11 cellular contexts compared by ENCODE assay signal in the genomic region with DNA sequence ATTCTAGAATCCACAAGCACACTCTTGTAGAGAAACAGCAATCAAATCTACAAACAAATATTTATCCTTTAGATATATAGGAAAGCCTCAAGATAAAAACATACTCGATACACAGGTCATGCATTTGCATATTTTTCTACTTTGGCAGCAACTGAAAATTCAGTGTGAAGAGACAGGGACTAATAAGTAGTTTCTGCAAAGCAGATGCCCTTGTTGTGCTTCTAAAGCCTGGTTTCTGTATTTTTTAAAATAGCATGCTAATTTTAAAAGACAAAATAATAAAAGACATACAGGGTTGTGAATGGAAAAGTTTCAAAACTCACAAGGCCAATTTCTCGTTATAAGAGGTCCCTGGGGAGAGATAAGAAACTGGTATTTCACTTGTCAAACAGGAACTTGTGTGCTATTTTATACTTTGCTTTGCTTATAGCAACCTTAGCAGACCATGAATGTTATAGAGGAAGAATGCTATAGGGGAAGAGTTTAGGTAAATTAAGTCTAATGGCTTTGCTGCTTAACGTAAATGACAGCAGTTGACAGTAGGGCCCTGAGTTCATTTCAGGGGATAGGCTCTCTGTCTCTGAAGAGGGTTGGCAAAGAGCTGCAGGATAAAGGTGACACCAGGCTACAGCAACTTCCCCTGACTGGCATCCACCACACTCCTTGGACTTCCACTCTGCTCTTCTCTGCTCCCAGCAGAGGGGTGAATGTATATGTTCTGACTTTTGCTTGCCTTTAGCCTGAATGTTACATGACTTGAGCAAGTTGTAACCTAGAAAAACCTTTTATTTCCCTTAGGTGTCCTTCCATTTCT. TPM values are rescaled to one million over a fixed set of nuclear protein-coding genes. Genes with fewer than 3 reads are reported as not detected.
DNase-seq lines count a peak whose midpoint lies in the region; ATAC-seq and TF ChIP-seq lines count a peak whose summit lies in the region.
"Had no signal": no experiment of that assay in that cellular context is flagged by ENCODE, and none has a peak within 500 bp of the region (broad histone marks: within the 10 kb centered on the region; RNA-seq: fewer than 3 reads in every experiment).

No MANE protein-coding gene starts in this region.

- peaks cover 1% of the 10 kb centered on the region for H3K9me3 ChIP-seq in A673 (ENCODE audit: low read depth, low read length, poor library complexity, severe bottlenecking)
- H3K9me3 ChIP-seq in spleen: peaks cover 0 to 5% (median 0%) of the 10 kb centered on the region in 8 donors

- H3K27ac ChIP-seq in A673 (ENCODE audit: low read depth, low read length, poor library complexity, severe bottlenecking): no peak overlapping the region
- no peak overlapping the region for H3K27ac ChIP-seq in spleen
- H3K27ac ChIP-seq: dorsolateral prefrontal cortex had no signal

- no peak for TF ChIP-seq POLR2A in NB4 (IDR thresholded peaks at IDR 0.05; ENCODE audit: extremely low read depth, insufficient read length)
- TF ChIP-seq POLR2A in spleen (IDR thresholded peaks at IDR 0.05): no peak

- CTCF ChIA-PET in A673 (lab: Charles Lee): no interaction called here

- no peak for TF ChIP-seq CTCF in A673 (conservative IDR thresholded peaks at IDR 0.05; ENCODE audit: low read depth, low read length)
- no peak for TF ChIP-seq CTCF in NB4 (IDR thresholded peaks at IDR 0.05; ENCODE audit: low read depth, low read length)
- no peak for TF ChIP-seq CTCF in spleen (IDR thresholded peaks at IDR 0.05 in 8 of 11, conservative IDR thresholded peaks at IDR 0.05 in 3 of 11)

- peaks cover 22% of the 10 kb centered on the region for H3K27me3 ChIP-seq in A673 (replicated peaks; ENCODE audit: insufficient read depth, low read depth, low read length, poor library complexity)
- peaks cover 0 to 41% (median 0%) of the 10 kb centered on the region in 7 donors for H3K27me3 ChIP-seq in spleen (replicated peaks in 1 of 7)

- WGBS in spleen, 5 donors: 46 to 61% (median 47%) methylated on average over 3 of the region's 3 CpGs

- no TSS peak for BruUV-seq in A673 (replicated peaks; lab: Mats Ljungman, UMichigan)

- intact Hi-C loops in A673 (cut with micrococcal nuclease; ENCODE audit: unreplicated experiment): no loop called here
- intact Hi-C loops in spleen (cut with DNase I; ENCODE audit: low total_unique reads): no loop called here

- H3K36me3 ChIP-seq in A673 (ENCODE audit: insufficient read depth, low read length, poor library complexity, severe bottlenecking) (no peaks in the 10 kb centered on the region), spleen (no peaks in the 10 kb centered on the region)

- H3K4me3 ChIP-seq in A673 (ENCODE audit: low read depth, low read length, poor library complexity, severe bottlenecking) (no peak overlapping the region), NB4 (ENCODE audit: low read depth, low read length) (no peak overlapping the region), spleen (no peak overlapping the region)
- H3K4me3 ChIP-seq: dorsolateral prefrontal cortex had no signal

- POLR2A ChIA-PET in A673 (lab: Charles Lee; ENCODE audit: low non-redundant PET): interaction anchor here (0.5 kb wide), 1 partner anchor 30 kb away, joined by 3 read pairs; no protein-coding TSS in a partner anchor

- ATAC-seq in GM19324 (IDR thresholded peaks at IDR 0.05; ENCODE audit: low FRiP score, unreplicated experiment) (peak; percentile 95), HG02884 (IDR thresholded peaks at IDR 0.05; ENCODE audit: unreplicated experiment) (peak; percentile 94)
- ATAC-seq: SK-N-SH treated with all-trans-retinoic acid at 6 μM for 48 hours had no signal

- DNase-seq in A673 (ENCODE audit: low spot score): peak; percentile 38
- DNase-seq in NB4 (ENCODE audit: low read depth): peak; percentile 76
- no peak for DNase-seq in putamen (ENCODE audit: low spot score)
- no peak for DNase-seq in SIG-M5 (lab: John Stamatoyannopoulos, UW)
- DNase-seq in spleen: no peak
- no peak for DNase-seq in NCI-H524 (lab: John Stamatoyannopoulos, UW)
- DNase-seq: ACHN, dorsolateral prefrontal cortex had no signal

- H3K4me1 ChIP-seq in A673 (ENCODE audit: insufficient read depth, low read length, poor library complexity, severe bottlenecking) (peaks cover 8% of the 10 kb centered on the region), spleen (peaks cover 6 to 12% (median 9%) of the 10 kb centered on the region in 6 donors)

RNA-seq across cellular contexts. Expression of gene RGS13, which starts 9.4 kb away (rescaled TPM):
- 0.09 TPM in 1 of 2 replicates, not detected in the other for total RNA-seq in A673 (2021)
- total RNA-seq in spleen: 1 to 10 TPM in 2 of 7 donors, under 1 TPM in 4, not detected in 1; 0.09 to 1.7 (median 0.40) TPM
- polyA plus RNA-seq in spleen: 10 to 100 TPM in 1 of 3 donors, 1 to 10 TPM in 1, under 1 TPM in 1; 0.32 to 13.3 (median 1.3) TPM

RNA-seq across cellular contexts. Expression of gene RGS1, which starts 51.0 kb away (rescaled TPM):
- 0.28 TPM in 1 of 2 replicates, not detected in the other for total RNA-seq in A673 (2021)
- 100 to 1,000 TPM in 2 of 7 donors, 10 to 100 TPM in 5; 27.0 to 261 (median 83.3) TPM for total RNA-seq in spleen
- polyA plus RNA-seq in spleen: 10 to 100 TPM; 15.9 to 73.2 (median 24.0) TPM

Comparison
In these comparisons a context has a peak if more than half of its experiments do, and no peak if none do; other contexts are left out.
1. DNase-seq: peak in A673 (single experiment) and NB4 (single experiment); none in putamen (single experiment), SIG-M5 (single experiment), spleen (single experiment) and NCI-H524 (0 of 2).
2. RNA of gene RGS1, which starts 51.0 kb away (total RNA-seq): 27.0 to 261 TPM in spleen; 0.28 TPM in A673; every median in the first group is over 10 times any median in the second.